ENCODE assay signal across 24 cellular contexts in genomic region chr18:3117493-3118192, GRCh38.
A peak's percentile ranks its signal among the peaks of the same experiment; 100 is the strongest.
DNase-seq lines count a peak whose midpoint lies in the region; ATAC-seq, FAIRE-seq and TF ChIP-seq lines count a peak whose summit lies in the region.
"Had no signal": no experiment of that assay in that cellular context is flagged by ENCODE, and none has a peak within 500 bp of the region (broad histone marks: within the 10 kb centered on the region; RNA-seq: fewer than 3 reads in every experiment).

No MANE protein-coding gene starts in this region.

- H3K36me3 ChIP-seq in bronchial epithelial cell (ENCODE audit: control insufficient read depth, insufficient read depth, low read length) = no peaks in the 10 kb centered on the region
- H3K36me3 ChIP-seq in right lobe of liver = peaks cover 0 to under 1% (median 0%) of the 10 kb centered on the region in 4 donors
- H3K36me3 ChIP-seq in WERI-Rb-1 = no peaks in the 10 kb centered on the region
- H3K36me3 ChIP-seq: thyroid gland had no signal

- TF ChIP-seq EP300 in A549 (IDR thresholded peaks at IDR 0.05) = peak; percentile 55 to 57; a peak in 3 of 5 replicates

- FAIRE-seq in A549 (lab: Jason Lieb, UNC) (no peak), bronchial epithelial cell (lab: Jason Lieb, UNC) (no peak), HTR-8/SVneo (lab: Jason Lieb, UNC) (no peak)
- FAIRE-seq: TTC549 had no signal

- TF ChIP-seq RAD21 in A549 (conservative IDR thresholded peaks at IDR 0.05 in 1 of 2, IDR thresholded peaks at IDR 0.05 in 1 of 2) = no peak

- TF ChIP-seq CTCF in A549 (IDR thresholded peaks at IDR 0.05) (no peak), bronchial epithelial cell (IDR thresholded peaks at IDR 0.05; ENCODE audit: insufficient read depth, low read length, severe bottlenecking) (no peak), right lobe of liver (IDR thresholded peaks at IDR 0.05) (no peak), WERI-Rb-1 (IDR thresholded peaks at IDR 0.05; ENCODE audit: low read depth, low read length) (no peak)

- intact Hi-C loops in right lobe of liver (cut with DNase I) = no loop called here

- no peak overlapping the region for H3K4me3 ChIP-seq in A549
- no peak overlapping the region for H3K4me3 ChIP-seq in bronchial epithelial cell (ENCODE audit: low read depth, low read length)
- no peak overlapping the region for H3K4me3 ChIP-seq in right lobe of liver
- H3K4me3 ChIP-seq in WERI-Rb-1 (ENCODE audit: low read depth, low read length) = no peak overlapping the region
- H3K4me3 ChIP-seq: GM23338, left ventricle myocardium inferior, thyroid gland had no signal

- POLR2A ChIA-PET in A549 (lab: Yijun Ruan, JAX) = no interaction called here

- DNase-seq in A549 (ENCODE audit: low read depth in 1 of 2, low spot score in 1 of 2) = peak in 1 of 2 experiments; percentile 82
- DNase-seq in NCI-H2029 treated with DMSO at 0.1 percent for 48 hours (lab: John Stamatoyannopoulos, UW) = peak; percentile 9
- DNase-seq in bronchial epithelial cell (ENCODE audit: low read depth) = peak; percentile 97
- no peak for DNase-seq in right lobe of liver
- DNase-seq in HTR-8/SVneo (ENCODE audit: insufficient read length, low spot score) = no peak
- DNase-seq in WERI-Rb-1 = no peak
- DNase-seq in activated CD8-positive, alpha-beta memory T cell treated with anti-CD3 and anti-CD28 coated beads for 24 hours = no peak
- DNase-seq: activated naive CD4-positive, alpha-beta T cell treated with anti-CD3 and anti-CD28 coated beads for 36 hours; activated T-cell treated with anti-CD3 and anti-CD28 coated beads for 4 hours; anterior cingulate cortex; CD4-positive, alpha-beta memory T cell; cerebellar nuclear complex; IMR-90; left ventricle myocardium inferior; naive B cell; NCI-H2081 treated with DMSO at 0.1 percent for 48 hours; NCI-H526; right cardiac atrium; thyroid gland had no signal

- 7% methylated on average over 4 of the region's 4 CpGs for WGBS in A549 (ENCODE audit: missing lambda C conversion rate)
- WGBS in right lobe of liver (ENCODE audit: insufficient coverage, low coverage, low lambda C conversion rate, missing lambda C conversion rate) = 16% methylated on average over 4 of the region's 4 CpGs

- H3K4me2 ChIP-seq in A549 = peak overlapping the region; percentile 67
- H3K4me2 ChIP-seq: GM23338 had no signal

- no peak for TF ChIP-seq POLR2A in A549 (IDR thresholded peaks at IDR 0.05; ENCODE audit: low read length)
- TF ChIP-seq POLR2A in right lobe of liver (IDR thresholded peaks at IDR 0.05) = peak; percentile 62

- no peaks in the 10 kb centered on the region for H3K9me3 ChIP-seq in A549
- no peaks in the 10 kb centered on the region for H3K9me3 ChIP-seq in right lobe of liver
- no peaks in the 10 kb centered on the region for H3K9me3 ChIP-seq in WERI-Rb-1 (ENCODE audit: severe bottlenecking)
- H3K9me3 ChIP-seq: left ventricle myocardium inferior, thyroid gland had no signal

- CTCF ChIA-PET in A549 (lab: Yijun Ruan, JAX) = interaction anchor here (0.8 to 2.8 kb wide), 3 partner anchors 11 to 128 kb away, joined by 3 to 16 read pairs (median 3); no protein-coding TSS in a partner anchor

- H3K27me3 ChIP-seq in bronchial epithelial cell (ENCODE audit: control insufficient read depth, insufficient read depth, low read length) = no peaks in the 10 kb centered on the region
- no peaks in the 10 kb centered on the region for H3K27me3 ChIP-seq in right lobe of liver
- no peaks in the 10 kb centered on the region for H3K27me3 ChIP-seq in WERI-Rb-1 (ENCODE audit: insufficient read depth, low read depth, severe bottlenecking)
- H3K27me3 ChIP-seq: thyroid gland had no signal

- H3K27ac ChIP-seq in A549 (peak overlapping the region; percentile 70 to 76), right lobe of liver (peak overlapping the region; percentile 70 to 97 (median 93)), WERI-Rb-1 (no peak overlapping the region)
- H3K27ac ChIP-seq: left ventricle myocardium inferior, thyroid gland had no signal

- peak; percentile 88 to 91 for ATAC-seq in A549
- peak; percentile 74 to 95 (median 86) for ATAC-seq in right lobe of liver
- ATAC-seq in GM21515 (IDR thresholded peaks at IDR 0.05; ENCODE audit: unreplicated experiment) = no peak
- ATAC-seq: SK-N-SH treated with all-trans-retinoic acid at 6 μM for 48 hours; stimulated activated memory B cell treated with anti-CD40 and anti-IgM and Interleukin-4, amounts not matched to agents 10 μg/mL and 1 μg/mL and 100 μg/mL, for 72 hours had no signal

- H3K4me1 ChIP-seq in A549 = peaks cover 34% of the 10 kb centered on the region
- peaks cover 0 to 19% (median 10%) of the 10 kb centered on the region in 4 donors for H3K4me1 ChIP-seq in right lobe of liver
- H3K4me1 ChIP-seq: left ventricle myocardium inferior, thyroid gland had no signal

TF ChIP-seq in A549, 52 proteins besides CTCF, POLR2A, EP300 and RAD21:
- TF ChIP-seq FOSB (CRISPR knock-in tag; IDR thresholded peaks at IDR 0.05) (no peak), NR3C1 (IDR thresholded peaks at IDR 0.05) (no peak), MAX (IDR thresholded peaks at IDR 0.05) (no peak), GATA3 (IDR thresholded peaks at IDR 0.05; ENCODE audit: borderline replicate concordance) (peak; percentile 33; the same call in 1 of the 2 replicates), FOSL2 (IDR thresholded peaks at IDR 0.05) (peak; percentile 16; the same call in 1 of the 2 replicates), FOSL2 (CRISPR knock-in tag; IDR thresholded peaks at IDR 0.05) (peak; percentile 79), JUNB (IDR thresholded peaks at IDR 0.05) (peak; percentile 74), BCL3 (IDR thresholded peaks at IDR 0.05) (0 out of 3 replicates have a peak, but pooled peaks have one; percentile 29), USF2 (IDR thresholded peaks at IDR 0.05) (no peak), MAZ (IDR thresholded peaks at IDR 0.05; ENCODE audit: borderline replicate concordance, low read depth, low read length) (no peak), CEBPB (IDR thresholded peaks at IDR 0.05) (peak; percentile 72 to 79; a peak in 3 of 4 replicates), HES2 (IDR thresholded peaks at IDR 0.05) (peak; percentile 65; the same call in 1 of the 2 replicates), HOXB13 (CRISPR knock-in tag; IDR thresholded peaks at IDR 0.05; ENCODE audit: low read depth) (no peak), JUN (IDR thresholded peaks at IDR 0.05) (peak; percentile 39 to 82; a peak in 2 of 5 replicates), KDM5A (IDR thresholded peaks at IDR 0.05) (no peak), HDAC2 (IDR thresholded peaks at IDR 0.05) (no peak), RNF2 (IDR thresholded peaks at IDR 0.05; ENCODE audit: borderline replicate concordance, low read depth) (no peak)

Comparison
In these comparisons a context has a peak if more than half of its experiments do, and no peak if none do; other contexts are left out.
1. DNase-seq: peak in NCI-H2029 treated with DMSO at 0.1 percent for 48 hours (single experiment) and bronchial epithelial cell (single experiment); none in right lobe of liver (0 of 3), HTR-8/SVneo (single experiment), WERI-Rb-1 (single experiment) and activated CD8-positive, alpha-beta memory T cell treated with anti-CD3 and anti-CD28 coated beads for 24 hours (single experiment).